Comparison of ENCODE assay signal across 18 cellular contexts in the genomic region with DNA sequence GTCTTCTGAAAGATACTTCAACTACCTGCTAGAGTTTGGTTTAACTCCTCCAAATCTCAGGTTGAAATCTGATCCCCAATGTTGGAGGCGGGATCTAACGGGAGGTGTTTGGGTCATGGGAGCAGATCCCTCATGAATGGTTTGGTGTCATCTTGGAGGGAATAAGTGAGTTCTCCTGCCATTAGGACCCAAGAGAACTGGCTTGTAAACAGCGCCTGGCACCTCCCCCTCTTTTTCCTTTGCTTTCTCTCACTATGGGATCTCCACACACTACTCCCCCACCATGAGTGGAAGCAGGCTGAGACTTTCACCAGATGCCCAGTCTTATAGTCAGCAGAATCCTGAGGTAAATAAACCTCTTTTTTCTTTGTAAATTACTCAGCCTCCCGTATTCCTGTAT. TPM values are rescaled to one million over a fixed set of nuclear protein-coding genes. Genes with fewer than 3 reads are reported as not detected.
DNase-seq lines count a peak whose midpoint lies in the region; ATAC-seq, FAIRE-seq and TF ChIP-seq lines count a peak whose summit lies in the region.
"Had no signal": no experiment of that assay in that cellular context is flagged by ENCODE, and none has a peak within 500 bp of the region (broad histone marks: within the 10 kb centered on the region; RNA-seq: fewer than 3 reads in every experiment).

No MANE protein-coding gene starts in this region.

- TF ChIP-seq POLR2A in testis (IDR thresholded peaks at IDR 0.05) (no peak), stomach (IDR thresholded peaks at IDR 0.05) (no peak)

- H3K4me2 ChIP-seq in PC-9 = peak overlapping the region; percentile 85; the same call in 1 of the 2 replicates

- WGBS in testis, 2 donors = 64 to 72% methylated on average over 4 of the region's 4 CpGs
- 84 to 95% (median 89%) methylated on average over 4 of the region's 4 CpGs for WGBS in stomach, 5 donors

- H3K4me1 ChIP-seq in cardiac muscle cell (ENCODE audit: low read depth) (peaks cover 10% of the 10 kb centered on the region), PC-9 (replicated peaks; ENCODE audit: insufficient read depth) (peaks cover 32% of the 10 kb centered on the region), testis (peaks cover 14% of the 10 kb centered on the region), stomach (peaks cover 14 to 68% (median 44%) of the 10 kb centered on the region in 4 donors)

- DNase-seq in cardiac muscle cell (ENCODE audit: low read depth in 1 of 2, low spot score in 1 of 2) (no peak), Right ventricle myocardium superior (no peak), PC-9 (no peak), endothelial cell (ENCODE audit: low spot score) (no peak), testis (peak; percentile 49), HEK293T (ENCODE audit: extremely low spot score) (no peak), D721Med (ENCODE audit: insufficient read length, low spot score) (no peak), stomach (no peak)
- DNase-seq: activated CD4-positive, alpha-beta T cell treated with anti-CD3 and anti-CD28 coated beads, Interleukin-2, amount 50 U/mL, for 4 hours; activated effector memory CD4-positive, alpha-beta T cell treated with Interleukin-2 at 50 U/mL for 16 hours; DMS 273 treated with DMSO at 0.1 percent for 48 hours; GOT3; NCI-H1436; NCI-H510A; small intestine; stimulated activated naive CD4-positive, alpha-beta T cell treated with Interleukin-2 at 50 U/mL for 16 hours had no signal

- H3K4me3 ChIP-seq in cardiac muscle cell = no peak overlapping the region
- H3K4me3 ChIP-seq in PC-9 = no peak overlapping the region
- no peak overlapping the region for H3K4me3 ChIP-seq in testis
- no peak overlapping the region for H3K4me3 ChIP-seq in stomach

- peak overlapping the region; percentile 20 for H3K27ac Mint-ChIP-seq in endothelial cell (ENCODE audit: unreplicated experiment)
- H3K27ac Mint-ChIP-seq: memory B cell had no signal

- H3K9me3 Mint-ChIP-seq in endothelial cell (ENCODE audit: unreplicated experiment) = no peaks in the 10 kb centered on the region
- H3K9me3 Mint-ChIP-seq: IgD-negative memory B cell, memory B cell had no signal

- no TSS peak for BruUV-seq in PC-9 (replicated peaks; lab: Mats Ljungman, UMichigan)

- H3K36me3 ChIP-seq in cardiac muscle cell = no peaks in the 10 kb centered on the region
- peaks cover 22% of the 10 kb centered on the region; the same call in 1 of the 2 replicates for H3K36me3 ChIP-seq in PC-9 (ENCODE audit: low read depth)
- no peaks in the 10 kb centered on the region for H3K36me3 ChIP-seq in testis (ENCODE audit: low read depth, missing control alignments)
- peaks cover 0 to 4% (median 0%) of the 10 kb centered on the region in 4 donors for H3K36me3 ChIP-seq in stomach

- TF ChIP-seq EP300 in stomach (IDR thresholded peaks at IDR 0.05) = no peak

- no peaks in the 10 kb centered on the region for H3K36me3 Mint-ChIP-seq in endothelial cell (ENCODE audit: low read depth, unreplicated experiment)
- H3K36me3 Mint-ChIP-seq: IgD-negative memory B cell had no signal

- H3K79me2 ChIP-seq in PC-9 (ENCODE audit: low read depth) = peaks cover 71% of the 10 kb centered on the region

- intact Hi-C loops in Right ventricle myocardium superior (cut with DNase I) (no loop called here), PC-9 (cut with micrococcal nuclease; ENCODE audit: unreplicated experiment) (no loop called here), testis (cut with DNase I; ENCODE audit: low total_unique reads) (no loop called here), stomach (cut with DNase I; ENCODE audit: low total_unique reads) (no loop called here)

- TF ChIP-seq CTCF in cardiac muscle cell (IDR thresholded peaks at IDR 0.05; ENCODE audit: low read depth, low read length) (no peak), PC-9 (conservative IDR thresholded peaks at IDR 0.05) (no peak), endothelial cell (IDR thresholded peaks at IDR 0.05; ENCODE audit: unreplicated experiment) (no peak), testis (IDR thresholded peaks at IDR 0.05) (no peak), D721Med (IDR thresholded peaks at IDR 0.05; ENCODE audit: insufficient read depth, missing control alignments) (no peak), stomach (IDR thresholded peaks at IDR 0.05) (no peak)

- H3F3A ChIP-seq in PC-9 (ENCODE audit: insufficient read depth, low read depth) = peaks cover 16% of the 10 kb centered on the region; the same call in 1 of the 2 replicates

- no peak overlapping the region for H3K4me3 Mint-ChIP-seq in endothelial cell (ENCODE audit: unreplicated experiment)
- H3K4me3 Mint-ChIP-seq: memory B cell had no signal

- CTCF ChIA-PET in PC-9 (lab: Charles Lee) (no interaction called here), HEK293T (lab: Yijun Ruan, JAX) (interaction anchor here (0.8 kb wide), 1 partner anchor 18 kb away, joined by 5 read pairs; no protein-coding TSS in a partner anchor)

- H3K27me3 ChIP-seq in cardiac muscle cell (no peaks in the 10 kb centered on the region), PC-9 (ENCODE audit: insufficient read depth, low read depth) (no peaks in the 10 kb centered on the region), testis (no peaks in the 10 kb centered on the region), stomach (no peaks in the 10 kb centered on the region)

- no peaks in the 10 kb centered on the region for H3K9me2 ChIP-seq in PC-9 (ENCODE audit: insufficient read depth)

- H2AFZ ChIP-seq in PC-9 = no peak overlapping the region

- H3K9me3 ChIP-seq in cardiac muscle cell (ENCODE audit: low read depth) (no peaks in the 10 kb centered on the region), PC-9 (ENCODE audit: insufficient read depth, low read depth) (no peaks in the 10 kb centered on the region), testis (no peaks in the 10 kb centered on the region), stomach (no peaks in the 10 kb centered on the region)

- peaks cover 28% of the 10 kb centered on the region for H4K20me1 ChIP-seq in PC-9 (ENCODE audit: insufficient read depth)

- FAIRE-seq in D721Med (lab: Jason Lieb, UNC) = no peak
- FAIRE-seq: small intestine had no signal

- H3K27me3 Mint-ChIP-seq in endothelial cell (ENCODE audit: unreplicated experiment) = peaks cover 4% of the 10 kb centered on the region
- H3K27me3 Mint-ChIP-seq: IgD-negative memory B cell, memory B cell had no signal

- peak overlapping the region; percentile 13 for H3K27ac ChIP-seq in cardiac muscle cell
- no peak overlapping the region for H3K27ac ChIP-seq in PC-9
- H3K27ac ChIP-seq in testis = no peak overlapping the region
- H3K27ac ChIP-seq in stomach = no peak overlapping the region

- no peak for ATAC-seq in Right ventricle myocardium superior (ENCODE audit: poor library complexity)

- peaks cover 31% of the 10 kb centered on the region for H3K4me1 Mint-ChIP-seq in endothelial cell (ENCODE audit: unreplicated experiment)

- POLR2A ChIA-PET in PC-9 (lab: Charles Lee; ENCODE audit: unreplicated experiment) (no interaction called here), HEK293T (lab: Yijun Ruan, JAX) (interaction anchor here (0.6 kb wide), 1 partner anchor 127 kb away, joined by 3 read pairs; no protein-coding TSS in a partner anchor)

TF ChIP-seq in HEK293T, 16 proteins besides CTCF, POLR2A, EP300 and RAD21:
- TF ChIP-seq SUZ12 (IDR thresholded peaks at IDR 0.05) = no peak
- TF ChIP-seq HDGF (IDR thresholded peaks at IDR 0.05; ENCODE audit: borderline replicate concordance) = no peak
- TF ChIP-seq L3MBTL2 (conservative IDR thresholded peaks at IDR 0.05) = no peak
- no peak for TF ChIP-seq FOXM1 (IDR thresholded peaks at IDR 0.05; ENCODE audit: borderline replicate concordance)
- TF ChIP-seq CTBP1 (IDR thresholded peaks at IDR 0.05; ENCODE audit: borderline replicate concordance) = no peak
- no peak for TF ChIP-seq FOXA1 (IDR thresholded peaks at IDR 0.05)

RNA-seq across cellular contexts. Expression of gene CNIH1, which starts 2.5 kb away (rescaled TPM):
- total RNA-seq in cardiac muscle cell (87.3 and 128 TPM in 2 replicates), Right ventricle myocardium superior (97.0 TPM), PC-9 (2021) (70.6 and 114 TPM in 2 replicates), endothelial cell (ENCODE audit: unreplicated experiment) (87.8 TPM), testis (100 to 1,000 TPM in 1 of 2 donors, 10 to 100 TPM in 1; 44.2 to 157 TPM), stomach (10 to 100 TPM in 3 of 5 donors, 1 to 10 TPM in 2; 4.7 to 46.4 (median 19.4) TPM)
- polyA plus RNA-seq in cardiac muscle cell (87.2 and 106 TPM in 2 replicates), testis (ENCODE audit: insufficient read depth, low read depth, low replicate concordance) (121 TPM), stomach (10 to 100 TPM; 63.3 to 78.5 (median 67.3) TPM)

RNA-seq across cellular contexts. Expression of gene CDKN3, which starts 41.9 kb away (rescaled TPM):
- 13.9 and 43.9 TPM in 2 replicates for total RNA-seq in cardiac muscle cell
- 19.6 and 128 TPM in 2 replicates for polyA plus RNA-seq in cardiac muscle cell
- 5.2 TPM for total RNA-seq in Right ventricle myocardium superior
- 61.1 and 105 TPM in 2 replicates for total RNA-seq in PC-9 (2021)
- 12.2 TPM for total RNA-seq in endothelial cell (ENCODE audit: unreplicated experiment)
- total RNA-seq in testis = 100 to 1,000 TPM in 1 of 2 donors, 10 to 100 TPM in 1; 99.0 to 160 TPM
- 398 TPM for polyA plus RNA-seq in testis (ENCODE audit: insufficient read depth, low read depth, low replicate concordance)
- total RNA-seq in stomach = 1 to 10 TPM in 3 of 5 donors, not detected in 2; 1.8 to 7.0 (median 5.5) TPM
- polyA plus RNA-seq in stomach = 10 to 100 TPM in 2 of 3 donors, 1 to 10 TPM in 1; 3.7 to 20.8 (median 14.4) TPM
- polyA plus RNA-seq: IgD-negative memory B cell had no signal

RNA-seq across cellular contexts. Expression of gene GMFB, which starts 50.1 kb away (rescaled TPM):
- 26.7 and 60.3 TPM in 2 replicates for total RNA-seq in cardiac muscle cell
- 38.1 and 45.0 TPM in 2 replicates for polyA plus RNA-seq in cardiac muscle cell
- total RNA-seq in Right ventricle myocardium superior = 27.6 TPM
- 32.2 and 35.5 TPM in 2 replicates for total RNA-seq in PC-9 (2021)
- total RNA-seq in endothelial cell (ENCODE audit: unreplicated experiment) = 86.2 TPM
- total RNA-seq in testis = 10 to 100 TPM; 32.3 to 43.6 TPM
- polyA plus RNA-seq in testis (ENCODE audit: insufficient read depth, low read depth, low replicate concordance) = 19.5 TPM
- total RNA-seq in stomach = 100 to 1,000 TPM in 1 of 5 donors, 10 to 100 TPM in 3, 1 to 10 TPM in 1; 4.1 to 101 (median 31.0) TPM
- 10 to 100 TPM in 2 of 3 donors, 1 to 10 TPM in 1; 8.7 to 31.2 (median 27.4) TPM for polyA plus RNA-seq in stomach
